Comparison of ENCODE assay signal across 1 cellular context in the genomic region with DNA sequence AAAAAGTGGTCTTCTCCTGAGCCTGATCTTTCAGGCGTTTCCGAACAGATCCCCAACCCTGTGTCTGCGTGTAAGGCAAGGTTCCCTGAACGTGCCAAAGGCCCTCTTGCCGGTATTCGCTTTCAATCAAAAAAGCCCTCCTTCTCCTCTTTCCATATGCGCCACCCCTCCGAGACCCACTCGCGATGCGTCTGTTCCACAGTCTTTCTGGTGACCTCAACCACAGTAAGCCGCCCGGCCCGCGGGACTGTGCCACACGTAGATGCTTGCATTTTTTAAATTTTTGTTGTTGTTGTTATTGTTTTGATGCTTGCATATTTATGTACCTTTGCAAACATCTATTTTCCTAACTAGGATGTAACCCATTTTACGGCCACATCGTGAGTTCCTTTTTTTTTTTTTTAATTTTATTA.
TF ChIP-seq lines count a peak whose summit lies in the region.

No MANE protein-coding gene starts in this region.

TF ChIP-seq in GM12878, 131 proteins besides CTCF, POLR2A, EP300 and RAD21:
- TF ChIP-seq FOXM1 (IDR thresholded peaks at IDR 0.05; ENCODE audit: low read depth, low read length) (no peak), HDAC6 (IDR thresholded peaks at IDR 0.05; ENCODE audit: unreplicated experiment) (no peak), SMARCA5 (IDR thresholded peaks at IDR 0.05) (peak; percentile 19; the same call in 1 of the 2 replicates), CBX3 (IDR thresholded peaks at IDR 0.05; ENCODE audit: borderline replicate concordance, low read depth) (no peak), WRNIP1 (IDR thresholded peaks at IDR 0.05; ENCODE audit: borderline replicate concordance, low read depth, low read length) (0 out of 2 replicates have a peak, but pooled peaks have one; percentile 11), MTA2 (IDR thresholded peaks at IDR 0.05; ENCODE audit: low read depth) (0 out of 2 replicates have a peak, but pooled peaks have one; percentile 7), PAX5 (IDR thresholded peaks at IDR 0.05; ENCODE audit: borderline replicate concordance, low read depth, low read length) (no peak)
- TF ChIP-seq, protein P1, sequence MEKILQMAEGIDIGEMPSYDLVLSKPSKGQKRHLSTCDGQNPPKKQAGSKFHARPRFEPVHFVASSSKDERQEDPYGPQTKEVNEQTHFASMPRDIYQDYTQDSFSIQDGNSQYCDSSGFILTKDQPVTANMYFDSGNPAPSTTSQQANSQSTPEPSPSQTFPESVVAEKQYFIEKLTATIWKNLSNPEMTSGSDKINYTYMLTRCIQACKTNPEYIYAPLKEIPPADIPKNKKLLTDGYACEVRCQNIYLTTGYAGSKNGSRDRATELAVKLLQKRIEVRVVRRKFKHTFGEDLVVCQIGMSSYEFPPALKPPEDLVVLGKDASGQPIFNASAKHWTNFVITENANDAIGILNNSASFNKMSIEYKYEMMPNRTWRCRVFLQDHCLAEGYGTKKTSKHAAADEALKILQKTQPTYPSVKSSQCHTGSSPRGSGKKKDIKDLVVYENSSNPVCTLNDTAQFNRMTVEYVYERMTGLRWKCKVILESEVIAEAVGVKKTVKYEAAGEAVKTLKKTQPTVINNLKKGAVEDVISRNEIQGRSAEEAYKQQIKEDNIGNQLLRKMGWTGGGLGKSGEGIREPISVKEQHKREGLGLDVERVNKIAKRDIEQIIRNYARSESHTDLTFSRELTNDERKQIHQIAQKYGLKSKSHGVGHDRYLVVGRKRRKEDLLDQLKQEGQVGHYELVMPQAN (conservative IDR thresholded peaks at IDR 0.05), result peak; percentile 84
- TF ChIP-seq, protein P2, sequence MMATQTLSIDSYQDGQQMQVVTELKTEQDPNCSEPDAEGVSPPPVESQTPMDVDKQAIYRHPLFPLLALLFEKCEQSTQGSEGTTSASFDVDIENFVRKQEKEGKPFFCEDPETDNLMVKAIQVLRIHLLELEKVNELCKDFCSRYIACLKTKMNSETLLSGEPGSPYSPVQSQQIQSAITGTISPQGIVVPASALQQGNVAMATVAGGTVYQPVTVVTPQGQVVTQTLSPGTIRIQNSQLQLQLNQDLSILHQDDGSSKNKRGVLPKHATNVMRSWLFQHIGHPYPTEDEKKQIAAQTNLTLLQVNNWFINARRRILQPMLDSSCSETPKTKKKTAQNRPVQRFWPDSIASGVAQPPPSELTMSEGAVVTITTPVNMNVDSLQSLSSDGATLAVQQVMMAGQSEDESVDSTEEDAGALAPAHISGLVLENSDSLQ (IDR thresholded peaks at IDR 0.05), result 0 out of 2 replicates have a peak, but pooled peaks have one; percentile 1
TF ChIP-seq in GM12878: peak in this region for 5.
